Comparison of ENCODE assay signal across 11 cellular contexts in genomic region chr19:34317311-34317927, GRCh38. TPM values are rescaled to one million over a fixed set of nuclear protein-coding genes. Genes with fewer than 3 reads are reported as not detected.
DNase-seq lines count a peak whose midpoint lies in the region; ATAC-seq lines count a peak whose summit lies in the region.
"Had no signal": no experiment of that assay in that cellular context is flagged by ENCODE, and none has a peak within 500 bp of the region (broad histone marks: within the 10 kb centered on the region; RNA-seq: fewer than 3 reads in every experiment).

No MANE protein-coding gene starts in this region.

- no peaks in the 10 kb centered on the region for H3K27me3 Mint-ChIP-seq in activated CD8-positive, alpha-beta T cell treated with anti-CD3 and anti-CD28 coated beads, Interleukin-2, amount 10 ng/mL, durations not matched to agents 7 days and 5 days (ENCODE audit: low read depth)
- no peaks in the 10 kb centered on the region for H3K27me3 Mint-ChIP-seq in stimulated activated naive B cell treated with anti-CD40 and anti-IgM and Interleukin-4, amounts not matched to agents 10 μg/mL and 1 μg/mL and 100 μg/mL, for 72 hours
- no peaks in the 10 kb centered on the region for H3K27me3 Mint-ChIP-seq in T-helper 2 cell treated with Interferon-gamma antibody and Interleukin-4, amounts not matched to agents 5 μg/mL and 100 μg/mL, for 36 hours (ENCODE audit: low read depth)

- peak; percentile 15 for DNase-seq in activated CD4-positive, alpha-beta T cell treated with anti-CD3 and anti-CD28 coated beads for 48 hours
- no peak for DNase-seq in activated CD4-positive, alpha-beta T cell treated with anti-CD3 and anti-CD28 coated beads, Interleukin-2, amount 50 U/mL, for 1 hour
- no peak for DNase-seq in activated CD8-positive, alpha-beta T cell treated with anti-CD3 and anti-CD28 coated beads, Interleukin-2, amount 10 ng/mL, durations not matched to agents 7 days and 5 days
- no peak for DNase-seq in right cardiac atrium
- DNase-seq in stimulated activated naive B cell treated with anti-CD40 and anti-IgM and Interleukin-4, amounts not matched to agents 10 μg/mL and 1 μg/mL and 100 μg/mL, for 72 hours: no peak
- DNase-seq in T-helper 2 cell treated with Interferon-gamma antibody and Interleukin-4, amounts not matched to agents 5 μg/mL and 100 μg/mL, for 36 hours (ENCODE audit: low spot score): no peak
- no peak for DNase-seq in NCI-H2171 treated with DMSO at 0.1 percent for 48 hours (lab: John Stamatoyannopoulos, UW)
- DNase-seq in germinal center (ENCODE audit: low spot score): no peak
- DNase-seq: BE2C had no signal

- no peaks in the 10 kb centered on the region for H3K27me3 ChIP-seq in right cardiac atrium (ENCODE audit: control insufficient read depth, insufficient read depth)
- H3K27me3 ChIP-seq: adrenal gland, BE2C had no signal

- H3K4me1 Mint-ChIP-seq in activated CD8-positive, alpha-beta T cell treated with anti-CD3 and anti-CD28 coated beads, Interleukin-2, amount 10 ng/mL, durations not matched to agents 7 days and 5 days (ENCODE audit: low read depth): peaks cover 13% of the 10 kb centered on the region
- peaks cover 37 to 52% of the 10 kb centered on the region in 2 donors for H3K4me1 Mint-ChIP-seq in stimulated activated naive B cell treated with anti-CD40 and anti-IgM and Interleukin-4, amounts not matched to agents 10 μg/mL and 1 μg/mL and 100 μg/mL, for 72 hours
- peaks cover 11% of the 10 kb centered on the region for H3K4me1 Mint-ChIP-seq in T-helper 2 cell treated with Interferon-gamma antibody and Interleukin-4, amounts not matched to agents 5 μg/mL and 100 μg/mL, for 36 hours (ENCODE audit: low read depth)

- H3K27ac ChIP-seq in right cardiac atrium (ENCODE audit: low read length): peak overlapping the region; percentile 50

- CTCF ChIA-PET in activated CD8-positive, alpha-beta T cell treated with anti-CD3 and anti-CD28 coated beads, Interleukin-2, amount 10 ng/mL, durations not matched to agents 7 days and 5 days (lab: Charles Lee): no interaction called here

- H3K27ac Mint-ChIP-seq in activated CD8-positive, alpha-beta T cell treated with anti-CD3 and anti-CD28 coated beads, Interleukin-2, amount 10 ng/mL, durations not matched to agents 7 days and 5 days: no peak overlapping the region
- H3K27ac Mint-ChIP-seq in stimulated activated naive B cell treated with anti-CD40 and anti-IgM and Interleukin-4, amounts not matched to agents 10 μg/mL and 1 μg/mL and 100 μg/mL, for 72 hours: peak overlapping the region; percentile 68
- no peak overlapping the region for H3K27ac Mint-ChIP-seq in T-helper 2 cell treated with Interferon-gamma antibody and Interleukin-4, amounts not matched to agents 5 μg/mL and 100 μg/mL, for 36 hours

- WGBS in right cardiac atrium: 58% methylated on average over 6 of the region's 6 CpGs

- peaks cover 3% of the 10 kb centered on the region for H3K36me3 Mint-ChIP-seq in activated CD8-positive, alpha-beta T cell treated with anti-CD3 and anti-CD28 coated beads, Interleukin-2, amount 10 ng/mL, durations not matched to agents 7 days and 5 days (ENCODE audit: low read depth)
- H3K36me3 Mint-ChIP-seq in stimulated activated naive B cell treated with anti-CD40 and anti-IgM and Interleukin-4, amounts not matched to agents 10 μg/mL and 1 μg/mL and 100 μg/mL, for 72 hours: peaks cover 11 to 16% of the 10 kb centered on the region in 2 donors
- H3K36me3 Mint-ChIP-seq in T-helper 2 cell treated with Interferon-gamma antibody and Interleukin-4, amounts not matched to agents 5 μg/mL and 100 μg/mL, for 36 hours (ENCODE audit: low read depth): no peaks in the 10 kb centered on the region

- no peaks in the 10 kb centered on the region for H3K9me3 ChIP-seq in right cardiac atrium (ENCODE audit: control insufficient read depth, low read length)
- H3K9me3 ChIP-seq: adrenal gland, BE2C had no signal

- peaks cover 32% of the 10 kb centered on the region for H3K4me1 ChIP-seq in right cardiac atrium (ENCODE audit: control insufficient read depth, insufficient read depth, low read length)
- H3K4me1 ChIP-seq: BE2C had no signal

- H3K4me3 ChIP-seq in right cardiac atrium (ENCODE audit: low read length): no peak overlapping the region
- H3K4me3 ChIP-seq: adrenal gland had no signal

- H3K4me3 Mint-ChIP-seq in activated CD8-positive, alpha-beta T cell treated with anti-CD3 and anti-CD28 coated beads, Interleukin-2, amount 10 ng/mL, durations not matched to agents 7 days and 5 days: no peak overlapping the region
- H3K4me3 Mint-ChIP-seq in stimulated activated naive B cell treated with anti-CD40 and anti-IgM and Interleukin-4, amounts not matched to agents 10 μg/mL and 1 μg/mL and 100 μg/mL, for 72 hours: no peak overlapping the region
- no peak overlapping the region for H3K4me3 Mint-ChIP-seq in T-helper 2 cell treated with Interferon-gamma antibody and Interleukin-4, amounts not matched to agents 5 μg/mL and 100 μg/mL, for 36 hours
- H3K4me3 Mint-ChIP-seq: neural crest cell had no signal

- intact Hi-C loops in right cardiac atrium (cut with DNase I): no loop called here

- H3K9me3 Mint-ChIP-seq in activated CD8-positive, alpha-beta T cell treated with anti-CD3 and anti-CD28 coated beads, Interleukin-2, amount 10 ng/mL, durations not matched to agents 7 days and 5 days (ENCODE audit: insufficient read depth): no peaks in the 10 kb centered on the region
- H3K9me3 Mint-ChIP-seq in stimulated activated naive B cell treated with anti-CD40 and anti-IgM and Interleukin-4, amounts not matched to agents 10 μg/mL and 1 μg/mL and 100 μg/mL, for 72 hours: no peaks in the 10 kb centered on the region
- H3K9me3 Mint-ChIP-seq in T-helper 2 cell treated with Interferon-gamma antibody and Interleukin-4, amounts not matched to agents 5 μg/mL and 100 μg/mL, for 36 hours: no peaks in the 10 kb centered on the region
- H3K9me3 Mint-ChIP-seq: neural crest cell had no signal

- peak; percentile 53 for ATAC-seq in activated CD8-positive, alpha-beta T cell treated with anti-CD3 and anti-CD28 coated beads, Interleukin-2, amount 10 ng/mL, durations not matched to agents 7 days and 5 days
- peak; percentile 37 to 70 for ATAC-seq in right cardiac atrium
- ATAC-seq in stimulated activated naive B cell treated with anti-CD40 and anti-IgM and Interleukin-4, amounts not matched to agents 10 μg/mL and 1 μg/mL and 100 μg/mL, for 72 hours (replicated peaks): peak in 1 of 2 donors; percentile 38

- POLR2A ChIA-PET in activated CD8-positive, alpha-beta T cell treated with anti-CD3 and anti-CD28 coated beads, Interleukin-2, amount 10 ng/mL, durations not matched to agents 7 days and 5 days (lab: Charles Lee): interaction anchor here (0.9 kb wide), 1 partner anchor 14 kb away, joined by 3 read pairs; no protein-coding TSS in a partner anchor

RNA-seq across cellular contexts. Expression of gene GPI, which starts 47.6 kb away (rescaled TPM):
- 100 to 1,000 TPM; 661 to 697 TPM for total RNA-seq in activated CD8-positive, alpha-beta T cell treated with anti-CD3 and anti-CD28 coated beads, Interleukin-2, amount 10 ng/mL, durations not matched to agents 7 days and 5 days
- 100 to 1,000 TPM; 362 to 456 (median 404) TPM for total RNA-seq in right cardiac atrium
- polyA plus RNA-seq in right cardiac atrium: 285 TPM
